Comparison of ENCODE assay signal across 14 cellular contexts in genomic region chr6:31870385-31870921, GRCh38. TPM values are rescaled to one million over a fixed set of nuclear protein-coding genes. Genes with fewer than 3 reads are reported as not detected.
DNase-seq lines count a peak whose midpoint lies in the region; ATAC-seq and TF ChIP-seq lines count a peak whose summit lies in the region.
"Had no signal": no experiment of that assay in that cellular context is flagged by ENCODE, and none has a peak within 500 bp of the region (broad histone marks: within the 10 kb centered on the region; RNA-seq: fewer than 3 reads in every experiment).

No MANE protein-coding gene starts in this region.

- 92 to 95% methylated on average over 13 to 16 of the region's 16 CpGs for WGBS in mesodermal cell (ENCODE audit: insufficient coverage in 2 of 2), 2 experiments

- H3K4me1 ChIP-seq in DND-41 (ENCODE audit: insufficient read depth, low read length), result 0 out of 2 replicates have a peak, but pooled peaks cover 1% of the 10 kb centered on the region
- H3K4me1 ChIP-seq in mesodermal cell (ENCODE audit: control insufficient read depth, insufficient read depth, low read length, poor library complexity, severe bottlenecking), result peaks cover 6% of the 10 kb centered on the region

- H3K27me3 ChIP-seq in DND-41 (ENCODE audit: insufficient read depth, low read length, poor library complexity) (no peaks in the 10 kb centered on the region), HL-60 (ENCODE audit: insufficient read depth, poor library complexity, severe bottlenecking) (no peaks in the 10 kb centered on the region)

- no peaks in the 10 kb centered on the region for H3K36me3 Mint-ChIP-seq in activated T-helper 17 cell treated with anti-CD3 and anti-CD28 coated beads, Interleukin-2, amount 50 U/mL, for 72 hours (ENCODE audit: low read depth)

- H3K4me2 ChIP-seq in DND-41 (ENCODE audit: insufficient read depth, low read length), result no peak overlapping the region

- no peaks in the 10 kb centered on the region for H3K9me3 Mint-ChIP-seq in activated T-helper 17 cell treated with anti-CD3 and anti-CD28 coated beads, Interleukin-2, amount 50 U/mL, for 72 hours

- no peak for DNase-seq in DND-41
- no peak for DNase-seq in HL-60 (ENCODE audit: low read depth in 1 of 2, low spot score in 1 of 2)
- no peak for DNase-seq in coronary artery (ENCODE audit: low spot score)
- DNase-seq in SIG-M5 treated with dmso at 0.1 percent for 504 hours (lab: John Stamatoyannopoulos, UW; ENCODE audit: unreplicated experiment), result no peak
- no peak for DNase-seq in stimulated activated CD4-positive, alpha-beta T cell treated with anti-CD3 and anti-CD28 coated beads, Interleukin-12 subunit alpha, Interleukin-12 subunit beta, amount 100 ng/mL, for 4 hours
- no peak for DNase-seq in NOMO-1 treated with dmso at 0.1 percent for 144 hours (lab: John Stamatoyannopoulos, UW; ENCODE audit: unreplicated experiment)
- DNase-seq: amygdala, NCI-H345, Right ventricle myocardium superior had no signal

- peaks cover 3% of the 10 kb centered on the region for H3K4me1 Mint-ChIP-seq in activated T-helper 17 cell treated with anti-CD3 and anti-CD28 coated beads, Interleukin-2, amount 50 U/mL, for 72 hours

- H3K4me3 Mint-ChIP-seq in activated T-helper 17 cell treated with anti-CD3 and anti-CD28 coated beads, Interleukin-2, amount 50 U/mL, for 72 hours, result no peak overlapping the region

- no peak overlapping the region for H3K27ac Mint-ChIP-seq in activated T-helper 17 cell treated with anti-CD3 and anti-CD28 coated beads, Interleukin-2, amount 50 U/mL, for 72 hours

- TF ChIP-seq CTCF in DND-41 (IDR thresholded peaks at IDR 0.05; ENCODE audit: borderline replicate concordance, extremely low read depth, low read length, poor library complexity, severe bottlenecking) (peak; percentile 47), HL-60 (IDR thresholded peaks at IDR 0.05; ENCODE audit: insufficient read depth, low read length) (peak; percentile 2), coronary artery (IDR thresholded peaks at IDR 0.05) (no peak)

- H3K36me3 ChIP-seq in DND-41 (ENCODE audit: insufficient read depth, low read length) (no peaks in the 10 kb centered on the region), mesodermal cell (ENCODE audit: control insufficient read depth, insufficient read depth, low read length) (no peaks in the 10 kb centered on the region)

- H3K27ac ChIP-seq in DND-41 (ENCODE audit: low read length) (no peak overlapping the region), HL-60 (replicated peaks) (no peak overlapping the region), mesodermal cell (ENCODE audit: low read depth, low read length, severe bottlenecking) (peak overlapping the region; percentile 57), coronary artery (no peak overlapping the region)
- H3K27ac ChIP-seq: C4-2B had no signal

- no peaks in the 10 kb centered on the region for H3K9me3 ChIP-seq in DND-41 (ENCODE audit: insufficient read depth, low read length, severe bottlenecking)
- H3K9me3 ChIP-seq in mesodermal cell (ENCODE audit: control insufficient read depth, low read length), result no peaks in the 10 kb centered on the region

- H3K27me3 Mint-ChIP-seq in activated T-helper 17 cell treated with anti-CD3 and anti-CD28 coated beads, Interleukin-2, amount 50 U/mL, for 72 hours, result peaks cover 3% of the 10 kb centered on the region

- no peaks in the 10 kb centered on the region for H4K20me1 ChIP-seq in DND-41 (ENCODE audit: insufficient read depth, low read length)

- no peak overlapping the region for H3K9ac ChIP-seq in DND-41 (ENCODE audit: low read depth, low read length)

- H3K4me3 ChIP-seq in DND-41 (ENCODE audit: low read depth in 1 of 2, low read length in 2 of 2), result no peak overlapping the region
- H3K4me3 ChIP-seq in HL-60 (replicated peaks; ENCODE audit: insufficient read depth, low read length), result no peak overlapping the region
- no peak overlapping the region for H3K4me3 ChIP-seq in mesodermal cell (ENCODE audit: extremely low read depth, insufficient read depth, low read length, poor library complexity, severe bottlenecking)
- no peak overlapping the region for H3K4me3 ChIP-seq in coronary artery

- ATAC-seq in DND-41 (ENCODE audit: insufficient read depth, low read depth), result peak; percentile 70
- ATAC-seq in activated T-helper 17 cell treated with anti-CD3 and anti-CD28 coated beads, Interleukin-2, amount 50 U/mL, for 72 hours (replicated peaks), result peak; percentile 35
- ATAC-seq: sciatic nerve had no signal

- H3K79me2 ChIP-seq in DND-41 (ENCODE audit: insufficient read depth, low read length), result no peaks in the 10 kb centered on the region

- no peak overlapping the region for H2AFZ ChIP-seq in DND-41 (ENCODE audit: low read depth, low read length)

RNA-seq across cellular contexts. Expression of gene NEU1, which starts 7.8 kb away (rescaled TPM):
- 10 to 100 TPM; 19.3 to 22.3 TPM for total RNA-seq in activated T-helper 17 cell treated with anti-CD3 and anti-CD28 coated beads, Interleukin-2, amount 50 U/mL, for 72 hours
- 70.0 TPM for polyA plus RNA-seq in mesodermal cell (2013, experiment 1 of 2)
- polyA plus RNA-seq in mesodermal cell (2013, experiment 2 of 2), result 60.5 TPM

RNA-seq across cellular contexts. Expression of gene SLC44A4, which starts 8.3 kb away (rescaled TPM):
- total RNA-seq in activated T-helper 17 cell treated with anti-CD3 and anti-CD28 coated beads, Interleukin-2, amount 50 U/mL, for 72 hours, result under 1 TPM in 1 of 2 donors, not detected in 1; 0.39 TPM
- polyA plus RNA-seq in mesodermal cell (2013, experiment 1 of 2), result 0.74 TPM
- polyA plus RNA-seq in mesodermal cell (2013, experiment 2 of 2), result 0.66 TPM
- total RNA-seq: frontal cortex, Right ventricle myocardium superior had no signal

RNA-seq across cellular contexts. Expression of gene EHMT2, which starts 27.0 kb away (rescaled TPM):
- total RNA-seq in activated T-helper 17 cell treated with anti-CD3 and anti-CD28 coated beads, Interleukin-2, amount 50 U/mL, for 72 hours, result 10 to 100 TPM; 41.2 to 55.3 TPM
- 75.0 TPM for polyA plus RNA-seq in mesodermal cell (2013, experiment 1 of 2)
- 68.5 TPM for polyA plus RNA-seq in mesodermal cell (2013, experiment 2 of 2)

RNA-seq across cellular contexts. Expression of gene ZBTB12, which starts 31.4 kb away (rescaled TPM):
- total RNA-seq in activated T-helper 17 cell treated with anti-CD3 and anti-CD28 coated beads, Interleukin-2, amount 50 U/mL, for 72 hours, result 1 to 10 TPM; 1.6 to 3.0 TPM
- 16.3 TPM for polyA plus RNA-seq in mesodermal cell (2013, experiment 1 of 2)
- 14.6 TPM for polyA plus RNA-seq in mesodermal cell (2013, experiment 2 of 2)

RNA-seq across cellular contexts. Expression of gene HSPA1B, which starts 42.9 kb away (rescaled TPM):
- total RNA-seq in activated T-helper 17 cell treated with anti-CD3 and anti-CD28 coated beads, Interleukin-2, amount 50 U/mL, for 72 hours, result 100 to 1,000 TPM in 1 of 2 donors, 10 to 100 TPM in 1; 78.4 to 118 TPM
- 42.1 TPM for polyA plus RNA-seq in mesodermal cell (2013, experiment 1 of 2)
- polyA plus RNA-seq in mesodermal cell (2013, experiment 2 of 2), result 32.1 TPM
